ENCODE assay signal across 15 cellular contexts in the genomic region with DNA sequence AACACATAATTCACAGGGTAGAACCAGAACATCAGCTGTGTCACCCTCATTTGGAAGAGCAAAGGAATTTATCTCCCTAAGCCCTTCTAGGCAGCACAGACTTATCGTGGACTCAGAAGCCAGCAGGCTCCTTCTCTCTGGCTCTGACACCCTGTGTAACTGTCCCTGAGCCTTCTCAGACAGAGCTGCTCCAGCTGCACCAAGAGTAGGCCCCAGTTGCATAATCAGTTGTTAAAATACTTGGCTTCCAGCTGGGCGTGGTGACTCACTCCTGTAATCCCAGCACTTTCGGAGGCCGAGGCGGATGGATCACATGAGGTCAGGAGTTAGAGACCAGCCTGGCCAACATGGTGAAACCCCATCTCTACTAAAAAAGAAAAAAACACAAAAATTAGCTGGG. TPM values are rescaled to one million over a fixed set of nuclear protein-coding genes. Genes with fewer than 3 reads are reported as not detected.
DNase-seq lines count a peak whose midpoint lies in the region; ATAC-seq and TF ChIP-seq lines count a peak whose summit lies in the region.
"Had no signal": no experiment of that assay in that cellular context is flagged by ENCODE, and none has a peak within 500 bp of the region (broad histone marks: within the 10 kb centered on the region; RNA-seq: fewer than 3 reads in every experiment).

No MANE protein-coding gene starts in this region.

- peak; percentile 1 for DNase-seq in Daoy (ENCODE audit: low read depth)
- peak; percentile 95 for DNase-seq in MV-4-11 (lab: John Stamatoyannopoulos, UW)
- DNase-seq in fibroblast of mammary gland (ENCODE audit: low read depth) = peak; percentile 87
- DNase-seq in non-pigmented ciliary epithelial cell (ENCODE audit: low read depth) = peak; percentile 64
- no peak for DNase-seq in activated CD4-positive, CD25-positive, alpha-beta regulatory T cell treated with anti-CD3 and anti-CD28 coated beads, Interleukin-2, amount 50 U/mL, for 72 hours
- DNase-seq in NCI-H2029 treated with DMSO at 0.1 percent for 48 hours (lab: John Stamatoyannopoulos, UW) = no peak
- DNase-seq in NCI-H2196 treated with DMSO at 0.1 percent for 48 hours (lab: John Stamatoyannopoulos, UW; ENCODE audit: unreplicated experiment) = no peak
- DNase-seq: activated CD4-positive, alpha-beta T cell treated with anti-CD3 and anti-CD28 coated beads for 36 hours; hippocampal formation; NCI-H1048; NCI-H526; retina; testis had no signal

- no peak for ATAC-seq in HG02610 (IDR thresholded peaks at IDR 0.05; ENCODE audit: unreplicated experiment)
- ATAC-seq: activated CD4-positive, alpha-beta T cell treated with anti-CD3 and anti-CD28 coated beads for 36 hours had no signal

- TF ChIP-seq CTCF in fibroblast of mammary gland (conservative IDR thresholded peaks at IDR 0.05; ENCODE audit: control insufficient read depth, insufficient read depth, low read depth, low read length) = no peak

- no peak overlapping the region for H3K4me3 ChIP-seq in fibroblast of mammary gland (ENCODE audit: control insufficient read depth, low read depth, low read length)
- H3K4me3 ChIP-seq: SK-N-MC, testis had no signal

RNA-seq across cellular contexts. Expression of a gene that starts 49.4 kb away (rescaled TPM):
- 2.9 and 3.7 TPM in 2 replicates for total RNA-seq in Daoy (2014; rRNA removed; shearing (Covaris generic))

RNA-seq across cellular contexts. Expression of a gene that starts 57.7 kb away (rescaled TPM):
- 2.1 and 2.5 TPM in 2 replicates for total RNA-seq in Daoy (2014; rRNA removed; shearing (Covaris generic))

Comparison
In these comparisons a context has a peak if more than half of its experiments do, and no peak if none do; other contexts are left out.
1. DNase-seq: peak in Daoy (single experiment), MV-4-11 (single experiment), fibroblast of mammary gland (single experiment) and non-pigmented ciliary epithelial cell (single experiment); none in activated CD4-positive, CD25-positive, alpha-beta regulatory T cell treated with anti-CD3 and anti-CD28 coated beads, Interleukin-2, amount 50 U/mL, for 72 hours (single experiment), NCI-H2029 treated with DMSO at 0.1 percent for 48 hours (single experiment) and NCI-H2196 treated with DMSO at 0.1 percent for 48 hours (single experiment).